Comparison of ENCODE assay signal across 8 cellular contexts in genomic region chr3:33074217-33075067, GRCh38. TPM values are rescaled to one million over a fixed set of nuclear protein-coding genes. Genes with fewer than 3 reads are reported as not detected.
DNase-seq lines count a peak whose midpoint lies in the region; ATAC-seq, FAIRE-seq and TF ChIP-seq lines count a peak whose summit lies in the region.

No MANE protein-coding gene starts in this region.

- peaks cover 8% of the 10 kb centered on the region for H3K4me1 Mint-ChIP-seq in activated naive CD8-positive, alpha-beta T cell treated with anti-CD3 and anti-CD28 coated beads for 36 hours

- peak; percentile 77 for DNase-seq in 8988T
- peak; percentile 63 for DNase-seq in GM12892 (ENCODE audit: insufficient read length)
- peak; percentile 55 for DNase-seq in LHCN-M2 (ENCODE audit: low read depth)
- DNase-seq in SKM-1 treated with dmso at 0.1 percent for 144 hours (lab: John Stamatoyannopoulos, UW; ENCODE audit: unreplicated experiment) = peak; percentile 52
- DNase-seq in activated naive CD8-positive, alpha-beta T cell treated with anti-CD3 and anti-CD28 coated beads for 36 hours = peak; percentile 61
- DNase-seq in Right ventricle myocardium superior = peak; percentile 60
- DNase-seq in psoas muscle = peak in 1 of 2 donors; percentile 32

- no peak for TF ChIP-seq POLR2A in GM12892 (IDR thresholded peaks at IDR 0.05; ENCODE audit: low read depth, low read length)

- no peak overlapping the region for H3K27ac Mint-ChIP-seq in activated naive CD8-positive, alpha-beta T cell treated with anti-CD3 and anti-CD28 coated beads for 36 hours

- no peaks in the 10 kb centered on the region for H3K27me3 ChIP-seq in psoas muscle (ENCODE audit: insufficient read depth in 3 of 3, low read length in 2 of 3)

- peaks cover 0 to 32% of the 10 kb centered on the region in 2 donors for H3K36me3 ChIP-seq in psoas muscle (ENCODE audit: insufficient read depth in 1 of 2, low read depth in 1 of 2)

- no peaks in the 10 kb centered on the region for H3K9me3 ChIP-seq in psoas muscle

- ATAC-seq in Right ventricle myocardium superior (ENCODE audit: poor library complexity) (peak; percentile 81), psoas muscle (peak in 2 of 4 donors; percentile 62 to 68), GM19397 (IDR thresholded peaks at IDR 0.05; ENCODE audit: unreplicated experiment) (no peak)

- H3K36me3 Mint-ChIP-seq in activated naive CD8-positive, alpha-beta T cell treated with anti-CD3 and anti-CD28 coated beads for 36 hours = peaks cover 10% of the 10 kb centered on the region

- no peaks in the 10 kb centered on the region for H3K9me3 Mint-ChIP-seq in activated naive CD8-positive, alpha-beta T cell treated with anti-CD3 and anti-CD28 coated beads for 36 hours

- H3K4me3 Mint-ChIP-seq in activated naive CD8-positive, alpha-beta T cell treated with anti-CD3 and anti-CD28 coated beads for 36 hours = no peak overlapping the region

- peak; percentile 60 for TF ChIP-seq CTCF in psoas muscle (IDR thresholded peaks at IDR 0.05)

- 62 to 67% (median 63%) methylated on average over 13 of the region's 13 CpGs for WGBS in psoas muscle, 3 donors

- no peaks in the 10 kb centered on the region for H3K27me3 Mint-ChIP-seq in activated naive CD8-positive, alpha-beta T cell treated with anti-CD3 and anti-CD28 coated beads for 36 hours

- H3K27ac ChIP-seq in psoas muscle = no peak overlapping the region

- no peak overlapping the region for H3K4me3 ChIP-seq in psoas muscle

- intact Hi-C loops in Right ventricle myocardium superior (cut with DNase I) (no loop called here), psoas muscle (cut with DNase I) (no loop called here)

- peak; percentile 88 for FAIRE-seq in GM12892 (lab: Jason Lieb, UNC)

- no peaks in the 10 kb centered on the region for H3K4me1 ChIP-seq in psoas muscle

RNA-seq across cellular contexts. Expression of gene GLB1, which starts 22.5 kb away (rescaled TPM):
- polyA plus RNA-seq in GM12892 (2012; ENCODE audit: missing spikeins) = 19.1 TPM
- total RNA-seq in LHCN-M2 (2014; rRNA removed) (76.2 and 90.4 TPM in 2 replicates), Right ventricle myocardium superior (17.6 TPM), psoas muscle (10 to 100 TPM in 1 of 4 donors, 1 to 10 TPM in 3; 7.0 to 11.9 (median 9.0) TPM)
- polyA plus RNA-seq in LHCN-M2 (2012) = 62.5 TPM
- total RNA-seq in activated naive CD8-positive, alpha-beta T cell treated with anti-CD3 and anti-CD28 coated beads for 36 hours = 10 to 100 TPM; 36.4 to 37.2 TPM
- polyA plus RNA-seq in psoas muscle = 1 to 10 TPM; 4.0 to 7.0 (median 6.4) TPM

RNA-seq across cellular contexts. Expression of gene TMPPE, which starts 22.5 kb away (rescaled TPM):
- polyA plus RNA-seq in GM12892 (2012; ENCODE audit: missing spikeins) = 2.2 TPM
- total RNA-seq in LHCN-M2 (2014; rRNA removed) = 3.7 and 4.2 TPM in 2 replicates
- polyA plus RNA-seq in LHCN-M2 (2012) = 1.2 TPM
- total RNA-seq in activated naive CD8-positive, alpha-beta T cell treated with anti-CD3 and anti-CD28 coated beads for 36 hours = 1 to 10 TPM; 7.0 to 8.1 TPM
- 2.9 TPM for total RNA-seq in Right ventricle myocardium superior
- total RNA-seq in psoas muscle = 1 to 10 TPM; 1.7 to 2.6 (median 2.4) TPM
- polyA plus RNA-seq in psoas muscle = 1 to 10 TPM in 1 of 3 donors, under 1 TPM in 2; 0.13 to 1.4 (median 0.57) TPM

RNA-seq across cellular contexts. Expression of gene CRTAP, which starts 39.4 kb away (rescaled TPM):
- 24.8 TPM for polyA plus RNA-seq in GM12892 (2012; ENCODE audit: missing spikeins)
- 287 and 368 TPM in 2 replicates for total RNA-seq in LHCN-M2 (2014; rRNA removed)
- polyA plus RNA-seq in LHCN-M2 (2012) = 230 TPM
- total RNA-seq in activated naive CD8-positive, alpha-beta T cell treated with anti-CD3 and anti-CD28 coated beads for 36 hours = 10 to 100 TPM; 31.7 to 34.2 TPM
- 80.7 TPM for total RNA-seq in Right ventricle myocardium superior
- 10 to 100 TPM; 56.3 to 80.8 (median 76.3) TPM for total RNA-seq in psoas muscle
- 10 to 100 TPM; 24.9 to 35.6 (median 31.2) TPM for polyA plus RNA-seq in psoas muscle
